Comparison of ENCODE assay signal across 8 cellular contexts in the genomic region with DNA sequence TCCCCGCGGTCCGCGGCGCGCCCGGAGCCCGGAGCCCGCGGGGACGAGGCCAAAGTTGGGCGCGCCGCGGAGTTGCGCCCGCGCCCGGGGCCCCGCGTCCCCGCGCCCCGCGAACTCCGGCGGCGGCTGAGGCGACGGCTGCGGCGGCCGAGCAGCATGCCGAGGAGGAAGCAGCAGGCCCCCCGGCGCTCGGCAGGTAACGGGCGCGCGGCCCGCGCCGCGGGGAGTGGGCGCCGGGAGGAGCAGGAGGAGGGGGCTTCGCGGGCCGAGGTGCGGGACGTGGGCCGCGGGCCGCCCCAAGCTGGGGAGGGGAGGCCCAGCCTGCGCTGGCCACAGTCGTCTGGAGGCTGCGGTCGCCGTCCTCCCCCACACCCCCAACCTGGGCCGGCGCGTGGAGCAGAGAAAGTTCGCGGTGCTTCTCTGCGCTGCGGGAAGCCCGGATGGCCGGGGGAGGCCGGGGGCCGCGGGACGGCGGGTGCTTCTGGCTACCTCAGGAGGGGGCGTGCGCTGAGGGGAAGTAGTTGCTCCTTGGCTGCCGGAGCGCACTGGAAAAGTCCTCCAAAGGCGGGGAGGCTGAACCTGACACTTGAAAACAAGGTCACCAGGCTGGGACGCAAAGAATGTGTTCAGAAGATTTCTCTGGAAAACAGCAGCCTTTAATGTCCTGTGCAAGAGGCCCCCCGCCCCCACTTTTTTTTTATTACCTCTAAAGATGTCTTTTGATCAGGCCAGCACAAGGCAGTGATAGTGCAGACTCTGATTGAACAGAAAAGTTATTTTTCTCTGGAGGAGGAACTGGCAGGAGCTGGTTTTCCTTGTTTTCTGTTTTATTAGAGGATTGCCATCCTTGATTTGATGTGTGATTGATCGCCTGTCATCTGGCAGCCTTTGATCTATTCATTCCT. TPM values are rescaled to one million over a fixed set of nuclear protein-coding genes. Genes with fewer than 3 reads are reported as not detected.
A peak's percentile ranks its signal among the peaks of the same experiment; 100 is the strongest.
DNase-seq lines count a peak whose midpoint lies in the region; ATAC-seq and TF ChIP-seq lines count a peak whose summit lies in the region.

No MANE protein-coding gene starts in this region.

- H3K4me1 ChIP-seq in esophagus (ENCODE audit: control insufficient read depth in 2 of 2, insufficient read depth in 2 of 2, low read length in 1 of 2) (peaks cover 5 to 7% of the 10 kb centered on the region in 2 donors), vagina (peaks cover 65% of the 10 kb centered on the region)

- intact Hi-C loops in vagina (cut with DNase I) = loop anchor here (5.0 kb wide), 1 partner anchor 40 kb away; no protein-coding TSS in a partner anchor

- H3K36me3 ChIP-seq in esophagus (ENCODE audit: control insufficient read depth in 2 of 2, insufficient read depth in 2 of 2, low read length in 1 of 2) (no peaks in the 10 kb centered on the region), vagina (no peaks in the 10 kb centered on the region)

- peak overlapping the region; percentile 84 to 94 (median 89) for H3K4me3 Mint-ChIP-seq in naive thymus-derived CD8-positive, alpha-beta T cell

- H3K27me3 ChIP-seq in esophagus (ENCODE audit: control insufficient read depth in 1 of 2, insufficient read depth in 2 of 2, low read length in 2 of 2) (no peaks in the 10 kb centered on the region), vagina (no peaks in the 10 kb centered on the region)

- POLR2A ChIA-PET in naive thymus-derived CD8-positive, alpha-beta T cell (lab: Charles Lee) = interaction anchor here (1.5 to 7.3 kb wide), 3 partner anchors 9 to 33 kb away, joined by 5 to 93 read pairs (median 16); no protein-coding TSS in a partner anchor

- peaks cover 42 to 69% (median 62%) of the 10 kb centered on the region in 4 donors for H3K4me1 Mint-ChIP-seq in naive thymus-derived CD8-positive, alpha-beta T cell

- WGBS in esophagus, 2 donors = 1 to 3% methylated on average over 48 to 82 of the region's 82 CpGs

- H3K4me3 ChIP-seq in esophagus (ENCODE audit: low read depth in 1 of 2, low read length in 2 of 2) (peak overlapping the region; percentile 84 to 99), vagina (peak overlapping the region; percentile 74 to 91)

- H3K9me3 ChIP-seq in esophagus (ENCODE audit: control insufficient read depth in 2 of 2, insufficient read depth in 1 of 2, low read depth in 1 of 2, low read length in 1 of 2) (no peaks in the 10 kb centered on the region), vagina (no peaks in the 10 kb centered on the region)

- peak overlapping the region; percentile 75 to 98 (median 86) for H3K27ac Mint-ChIP-seq in naive thymus-derived CD8-positive, alpha-beta T cell

- ATAC-seq in naive thymus-derived CD8-positive, alpha-beta T cell = no peak

- TF ChIP-seq CTCF in vagina (IDR thresholded peaks at IDR 0.05) = no peak

- peaks cover 0 to 7% (median 2%) of the 10 kb centered on the region in 3 donors for H3K36me3 Mint-ChIP-seq in naive thymus-derived CD8-positive, alpha-beta T cell

- no peak for TF ChIP-seq POLR2A in vagina (IDR thresholded peaks at IDR 0.05)

- H3K27me3 Mint-ChIP-seq in naive thymus-derived CD8-positive, alpha-beta T cell = no peaks in the 10 kb centered on the region

- peak; percentile 74 for DNase-seq in D341Med (ENCODE audit: low spot score)
- peak; percentile 20 for DNase-seq in HuH-7.5 (ENCODE audit: low spot score)
- DNase-seq in activated CD4-positive, alpha-beta T cell treated with anti-CD3 and anti-CD28 coated beads, Interleukin-2, amount 50 U/mL, for 1 hour = peak; percentile 17
- peak in 5 of 10 donors; percentile 19 to 39 (median 32) for DNase-seq in naive thymus-derived CD8-positive, alpha-beta T cell
- peak in 1 of 2 donors; percentile 84 for DNase-seq in vagina (ENCODE audit: extremely low spot score in 2 of 2)
- no peak for DNase-seq in KG1 (lab: John Stamatoyannopoulos, UW)
- no peak for DNase-seq in cortex of kidney (lab: John Stamatoyannopoulos, UW)

- peak overlapping the region; percentile 78 to 92 for H3K27ac ChIP-seq in esophagus (ENCODE audit: low read depth in 2 of 2, low read length in 1 of 2)
- peak overlapping the region; percentile 94 for H3K27ac ChIP-seq in vagina

- no peaks in the 10 kb centered on the region for H3K9me3 Mint-ChIP-seq in naive thymus-derived CD8-positive, alpha-beta T cell

RNA-seq across cellular contexts. Expression of gene TSHZ1, which starts 1.4 kb away (rescaled TPM):
- 1 to 10 TPM; 4.7 to 6.7 TPM for polyA plus RNA-seq in esophagus
- 10 to 100 TPM; 32.8 to 33.6 TPM for total RNA-seq in naive thymus-derived CD8-positive, alpha-beta T cell
- 1 to 10 TPM; 2.8 to 7.1 (median 3.7) TPM for polyA plus RNA-seq in naive thymus-derived CD8-positive, alpha-beta T cell
- total RNA-seq in vagina = 23.3 TPM

RNA-seq across cellular contexts. Expression of gene PTGR3, which starts 3.0 kb away (rescaled TPM):
- 10 to 100 TPM; 10.8 to 14.4 TPM for polyA plus RNA-seq in esophagus
- 10 to 100 TPM; 34.7 to 35.1 TPM for total RNA-seq in naive thymus-derived CD8-positive, alpha-beta T cell
- polyA plus RNA-seq in naive thymus-derived CD8-positive, alpha-beta T cell = 10 to 100 TPM; 14.7 to 28.5 (median 19.6) TPM
- total RNA-seq in vagina = 16.0 TPM

Comparison
In these comparisons a context has a peak if more than half of its experiments do, and no peak if none do; other contexts are left out.
1. DNase-seq: peak in D341Med (single experiment), HuH-7.5 (single experiment) and activated CD4-positive, alpha-beta T cell treated with anti-CD3 and anti-CD28 coated beads, Interleukin-2, amount 50 U/mL, for 1 hour (single experiment); none in KG1 (single experiment) and cortex of kidney (single experiment).